ENCODE assay signal across 25 cellular contexts in the genomic region with DNA sequence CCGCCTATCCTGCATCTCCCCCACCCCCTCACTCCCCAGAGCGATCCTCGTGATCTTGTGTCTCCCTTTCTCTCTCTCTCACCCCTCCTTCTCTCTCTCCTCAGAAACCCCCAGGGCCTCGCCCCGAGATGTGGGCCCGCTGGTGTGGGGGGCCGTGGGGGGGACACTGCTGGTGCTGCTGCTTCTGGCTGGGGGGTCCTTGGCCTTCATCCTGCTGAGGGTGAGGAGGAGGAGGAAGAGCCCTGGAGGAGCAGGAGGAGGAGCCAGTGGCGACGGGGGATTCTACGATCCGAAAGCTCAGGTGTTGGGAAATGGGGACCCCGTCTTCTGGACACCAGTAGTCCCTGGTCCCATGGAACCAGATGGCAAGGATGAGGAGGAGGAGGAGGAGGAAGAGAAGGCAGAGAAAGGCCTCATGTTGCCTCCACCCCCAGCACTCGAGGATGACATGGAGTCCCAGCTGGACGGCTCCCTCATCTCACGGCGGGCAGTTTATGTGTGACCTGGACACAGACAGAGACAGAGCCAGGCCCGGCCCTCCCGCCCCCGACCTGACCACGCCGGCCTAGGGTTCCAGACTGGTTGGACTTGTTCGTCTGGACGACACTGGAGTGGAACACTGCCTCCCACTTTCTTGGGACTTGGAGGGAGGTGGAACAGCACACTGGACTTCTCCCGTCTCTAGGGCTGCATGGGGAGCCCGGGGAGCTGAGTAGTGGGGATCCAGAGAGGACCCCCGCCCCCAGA. TPM values are rescaled to one million over a fixed set of nuclear protein-coding genes. Genes with fewer than 3 reads are reported as not detected.
DNase-seq lines count a peak whose midpoint lies in the region; ATAC-seq and TF ChIP-seq lines count a peak whose summit lies in the region.
"Had no signal": no experiment of that assay in that cellular context is flagged by ENCODE, and none has a peak within 500 bp of the region (broad histone marks: within the 10 kb centered on the region; RNA-seq: fewer than 3 reads in every experiment).

No MANE protein-coding gene starts in this region.

- no peak for ATAC-seq in HG03280 (IDR thresholded peaks at IDR 0.05; ENCODE audit: unreplicated experiment)
- ATAC-seq: activated T-cell treated with anti-CD3 and anti-CD28 coated beads, Interleukin-2, amount 50 U/mL, for 4 hours; GM12878; left lobe of liver had no signal

- in situ Hi-C loops in KBM-7 (cut with MboI; ENCODE audit: low pct_unique_long_range_greater_than_20kb, low sequenced_read_pairs), result no loop called here

- intact Hi-C loops in CD4-positive, alpha-beta memory T cell (cut with micrococcal nuclease), result no loop called here

- H3K36me3 ChIP-seq in CD4-positive, alpha-beta memory T cell (ENCODE audit: insufficient read depth, low read length), result no peaks in the 10 kb centered on the region
- H3K36me3 ChIP-seq: uterus had no signal

- H3K36me3 Mint-ChIP-seq in CD4-positive, alpha-beta memory T cell, result no peaks in the 10 kb centered on the region
- H3K36me3 Mint-ChIP-seq: activated naive CD4-positive, alpha-beta T cell treated with anti-CD3 and anti-CD28 coated beads, Interleukin-2, amount 10 ng/mL, durations not matched to agents 7 days and 5 days had no signal

- peaks cover 0 to 4% of the 10 kb centered on the region in 2 donors for H3K27me3 Mint-ChIP-seq in CD4-positive, alpha-beta memory T cell
- H3K27me3 Mint-ChIP-seq: activated CD4-positive, alpha-beta memory T cell treated with anti-CD3 and anti-CD28 coated beads, Interleukin-2, amount 10 ng/mL, durations not matched to agents 7 days and 5 days had no signal

- H3K27ac Mint-ChIP-seq in CD4-positive, alpha-beta memory T cell, result no peak overlapping the region
- H3K27ac Mint-ChIP-seq: activated CD4-positive, alpha-beta memory T cell treated with anti-CD3 and anti-CD28 coated beads, Interleukin-2, amount 10 ng/mL, durations not matched to agents 7 days and 5 days; activated naive CD4-positive, alpha-beta T cell treated with anti-CD3 and anti-CD28 coated beads, Interleukin-2, amount 10 ng/mL, durations not matched to agents 7 days and 5 days; T-helper 1 cell treated with Interleukin-12 subunit alpha and Interleukin-12 subunit beta and Interleukin-4 antibody, amounts not matched to agents 30 μg/mL and 1 μg/mL, for 36 hours had no signal

- no peak overlapping the region for H3K4me3 Mint-ChIP-seq in CD4-positive, alpha-beta memory T cell
- H3K4me3 Mint-ChIP-seq: activated CD4-positive, alpha-beta memory T cell treated with anti-CD3 and anti-CD28 coated beads, Interleukin-2, amount 10 ng/mL, durations not matched to agents 7 days and 5 days; activated naive CD4-positive, alpha-beta T cell treated with anti-CD3 and anti-CD28 coated beads, Interleukin-2, amount 10 ng/mL, durations not matched to agents 7 days and 5 days; activated T-cell treated with anti-CD3 and anti-CD28 coated beads, Interleukin-2, amount 50 U/mL, for 4 hours; neural crest cell; T-helper 1 cell treated with Interleukin-12 subunit alpha and Interleukin-12 subunit beta and Interleukin-4 antibody, amounts not matched to agents 30 μg/mL and 1 μg/mL, for 36 hours had no signal

- no peak for TF ChIP-seq CTCF in VCaP (conservative IDR thresholded peaks at IDR 0.05)

- H3K27me3 ChIP-seq in CD4-positive, alpha-beta memory T cell (ENCODE audit: insufficient read depth, low read length), result no peaks in the 10 kb centered on the region
- H3K27me3 ChIP-seq: BLaER1, uterus had no signal

- H3K9me3 Mint-ChIP-seq in CD4-positive, alpha-beta memory T cell, result no peaks in the 10 kb centered on the region
- H3K9me3 Mint-ChIP-seq: activated CD4-positive, alpha-beta memory T cell treated with anti-CD3 and anti-CD28 coated beads, Interleukin-2, amount 10 ng/mL, durations not matched to agents 7 days and 5 days; activated naive CD4-positive, alpha-beta T cell treated with anti-CD3 and anti-CD28 coated beads, Interleukin-2, amount 10 ng/mL, durations not matched to agents 7 days and 5 days; activated T-cell treated with anti-CD3 and anti-CD28 coated beads, Interleukin-2, amount 50 U/mL, for 4 hours; neural crest cell; T-helper 1 cell treated with Interleukin-12 subunit alpha and Interleukin-12 subunit beta and Interleukin-4 antibody, amounts not matched to agents 30 μg/mL and 1 μg/mL, for 36 hours had no signal

- CTCF ChIA-PET in CD4-positive, alpha-beta memory T cell (lab: Charles Lee; ENCODE audit: partially characterized antibody), result no interaction called here

- H3K4me3 ChIP-seq in CD4-positive, alpha-beta memory T cell (ENCODE audit: low read length in 2 of 2), result no peak overlapping the region
- H3K4me3 ChIP-seq: BLaER1, GM12878, smooth muscle cell, uterus had no signal

- H3K4me1 ChIP-seq in CD4-positive, alpha-beta memory T cell (ENCODE audit: insufficient read depth, low read length), result peaks cover 7% of the 10 kb centered on the region
- H3K4me1 ChIP-seq: uterus had no signal

- peak overlapping the region; percentile 68 for H3K27ac ChIP-seq in VCaP
- no peak overlapping the region for H3K27ac ChIP-seq in CD4-positive, alpha-beta memory T cell (ENCODE audit: low read depth, low read length)
- H3K27ac ChIP-seq: uterus had no signal

- no peaks in the 10 kb centered on the region for H3K9me3 ChIP-seq in CD4-positive, alpha-beta memory T cell (ENCODE audit: control insufficient read depth in 1 of 2, low read length in 2 of 2)
- H3K9me3 ChIP-seq: BLaER1, uterus had no signal

- POLR2A ChIA-PET in CD4-positive, alpha-beta memory T cell (lab: Charles Lee; ENCODE audit: partially characterized antibody), result no interaction called here

- DNase-seq in D341Med (ENCODE audit: low spot score), result peak; percentile 22
- peak; percentile 24 for DNase-seq in left kidney (ENCODE audit: low read depth, low spot score)
- no peak for DNase-seq in CD4-positive, alpha-beta memory T cell
- DNase-seq in KBM-7, result no peak
- DNase-seq: activated CD4-positive, alpha-beta memory T cell treated with anti-CD3 and anti-CD28 coated beads, Interleukin-2, amount 10 ng/mL, durations not matched to agents 7 days and 5 days; activated naive CD4-positive, alpha-beta T cell treated with anti-CD3 and anti-CD28 coated beads, Interleukin-2, amount 10 ng/mL, durations not matched to agents 7 days and 5 days; activated T-cell treated with anti-CD3 and anti-CD28 coated beads, Interleukin-2, amount 50 U/mL, for 4 hours; aorta; cerebellar nuclear complex; DMS153; effector CD8-positive, alpha-beta T cell; GF-D8; NCI-H1436; NCI-H69; stimulated activated CD4-positive, alpha-beta T cell treated with anti-CD3 and anti-CD28 coated beads, Interleukin-4, amount 100 ng/mL, for 24 hours; uterus had no signal

- H3K4me1 Mint-ChIP-seq in CD4-positive, alpha-beta memory T cell, result peaks cover 3 to 16% (median 11%) of the 10 kb centered on the region in 4 donors
- H3K4me1 Mint-ChIP-seq: neural crest cell had no signal

RNA-seq across cellular contexts. Expression of gene TOMM40, which starts 12.8 kb away (rescaled TPM):
- total RNA-seq in CD4-positive, alpha-beta memory T cell, result 10 to 100 TPM; 32.8 to 34.6 TPM
- polyA plus RNA-seq in CD4-positive, alpha-beta memory T cell, result 10 to 100 TPM; 30.9 to 43.6 TPM

RNA-seq across cellular contexts. Expression of gene APOE, which starts 27.3 kb away (rescaled TPM):
- 10 to 100 TPM in 1 of 2 experiments, 1 to 10 TPM in 1; 9.0 to 11.9 TPM for total RNA-seq in CD4-positive, alpha-beta memory T cell
- polyA plus RNA-seq in CD4-positive, alpha-beta memory T cell, result not detected
- total RNA-seq: activated CD4-positive, alpha-beta memory T cell treated with anti-CD3 and anti-CD28 coated beads, Interleukin-2, amount 10 ng/mL, durations not matched to agents 7 days and 5 days had no signal

RNA-seq across cellular contexts. Expression of gene NECTIN2, which starts 32.2 kb away (rescaled TPM):
- 1 to 10 TPM in 1 of 2 experiments, under 1 TPM in 1; 0.84 to 1.7 TPM for total RNA-seq in CD4-positive, alpha-beta memory T cell
- polyA plus RNA-seq in CD4-positive, alpha-beta memory T cell, result under 1 TPM in 1 of 2 donors, not detected in 1; 0.11 TPM

RNA-seq across cellular contexts. Expression of gene APOC1, which starts 36.1 kb away (rescaled TPM):
- 1 to 10 TPM; 6.4 to 7.0 TPM for total RNA-seq in CD4-positive, alpha-beta memory T cell
- not detected for polyA plus RNA-seq in CD4-positive, alpha-beta memory T cell
- total RNA-seq: mononuclear cell had no signal

Comparison
In these comparisons a context has a peak if more than half of its experiments do, and no peak if none do; other contexts are left out.
1. DNase-seq: peak in D341Med (single experiment) and left kidney (single experiment); none in CD4-positive, alpha-beta memory T cell (0 of 5) and KBM-7 (single experiment).